1 cellular context compared by ENCODE assay signal in the genomic region with DNA sequence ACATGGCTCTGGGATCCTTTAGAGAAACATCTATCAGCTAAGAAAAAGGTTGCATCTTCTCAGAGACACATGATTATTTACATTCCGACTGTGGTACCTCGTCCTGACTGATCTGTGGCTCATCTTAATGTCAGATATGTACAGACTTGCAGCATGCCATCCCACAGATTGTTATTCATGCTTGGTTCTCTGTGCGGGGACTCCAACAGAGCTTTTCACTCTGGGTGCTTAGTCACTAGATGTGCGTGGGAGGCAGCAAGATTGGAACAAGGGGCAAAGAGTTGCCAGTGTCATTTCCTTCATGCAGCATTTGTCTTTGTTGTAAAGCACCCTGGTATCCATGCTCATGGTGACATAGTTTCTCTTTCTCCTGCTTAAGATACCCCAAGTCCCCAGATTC.
TF ChIP-seq lines count a peak whose summit lies in the region.

No MANE protein-coding gene starts in this region.

TF ChIP-seq in SK-N-SH treated with all-trans-retinoic acid at 6 μM for 48 hours, 23 proteins besides CTCF, POLR2A, EP300 and RAD21 (continued from another document):
- TF ChIP-seq, protein P1, sequence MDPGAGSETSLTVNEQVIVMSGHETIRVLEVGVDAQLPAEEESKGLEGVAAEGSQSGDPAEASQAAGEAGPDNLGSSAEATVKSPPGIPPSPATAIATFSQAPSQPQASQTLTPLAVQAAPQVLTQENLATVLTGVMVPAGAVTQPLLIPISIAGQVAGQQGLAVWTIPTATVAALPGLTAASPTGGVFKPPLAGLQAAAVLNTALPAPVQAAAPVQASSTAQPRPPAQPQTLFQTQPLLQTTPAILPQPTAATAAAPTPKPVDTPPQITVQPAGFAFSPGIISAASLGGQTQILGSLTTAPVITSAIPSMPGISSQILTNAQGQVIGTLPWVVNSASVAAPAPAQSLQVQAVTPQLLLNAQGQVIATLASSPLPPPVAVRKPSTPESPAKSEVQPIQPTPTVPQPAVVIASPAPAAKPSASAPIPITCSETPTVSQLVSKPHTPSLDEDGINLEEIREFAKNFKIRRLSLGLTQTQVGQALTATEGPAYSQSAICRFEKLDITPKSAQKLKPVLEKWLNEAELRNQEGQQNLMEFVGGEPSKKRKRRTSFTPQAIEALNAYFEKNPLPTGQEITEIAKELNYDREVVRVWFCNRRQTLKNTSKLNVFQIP (CRISPR knock-in tag; IDR thresholded peaks at IDR 0.05; ENCODE audit: borderline replicate concordance, low read depth), result no peak
- TF ChIP-seq TOX (CRISPR knock-in tag; IDR thresholded peaks at IDR 0.05; ENCODE audit: borderline replicate concordance) (no peak), ZC3H10 (CRISPR knock-in tag; IDR thresholded peaks at IDR 0.05) (no peak), TCF4 (CRISPR knock-in tag; IDR thresholded peaks at IDR 0.05; ENCODE audit: borderline replicate concordance) (no peak), OSR1 (CRISPR knock-in tag; IDR thresholded peaks at IDR 0.05) (no peak), CSDC2 (CRISPR knock-in tag; IDR thresholded peaks at IDR 0.05) (no peak), ZFP30 (CRISPR knock-in tag; IDR thresholded peaks at IDR 0.05) (no peak)
- TF ChIP-seq, protein P2, sequence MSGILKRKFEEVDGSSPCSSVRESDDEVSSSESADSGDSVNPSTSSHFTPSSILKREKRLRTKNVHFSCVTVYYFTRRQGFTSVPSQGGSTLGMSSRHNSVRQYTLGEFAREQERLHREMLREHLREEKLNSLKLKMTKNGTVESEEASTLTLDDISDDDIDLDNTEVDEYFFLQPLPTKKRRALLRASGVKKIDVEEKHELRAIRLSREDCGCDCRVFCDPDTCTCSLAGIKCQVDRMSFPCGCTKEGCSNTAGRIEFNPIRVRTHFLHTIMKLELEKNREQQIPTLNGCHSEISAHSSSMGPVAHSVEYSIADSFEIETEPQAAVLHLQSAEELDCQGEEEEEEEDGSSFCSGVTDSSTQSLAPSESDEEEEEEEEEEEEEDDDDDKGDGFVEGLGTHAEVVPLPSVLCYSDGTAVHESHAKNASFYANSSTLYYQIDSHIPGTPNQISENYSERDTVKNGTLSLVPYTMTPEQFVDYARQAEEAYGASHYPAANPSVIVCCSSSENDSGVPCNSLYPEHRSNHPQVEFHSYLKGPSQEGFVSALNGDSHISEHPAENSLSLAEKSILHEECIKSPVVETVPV (CRISPR knock-in tag; IDR thresholded peaks at IDR 0.05), result no peak
- TF ChIP-seq, protein P3, sequence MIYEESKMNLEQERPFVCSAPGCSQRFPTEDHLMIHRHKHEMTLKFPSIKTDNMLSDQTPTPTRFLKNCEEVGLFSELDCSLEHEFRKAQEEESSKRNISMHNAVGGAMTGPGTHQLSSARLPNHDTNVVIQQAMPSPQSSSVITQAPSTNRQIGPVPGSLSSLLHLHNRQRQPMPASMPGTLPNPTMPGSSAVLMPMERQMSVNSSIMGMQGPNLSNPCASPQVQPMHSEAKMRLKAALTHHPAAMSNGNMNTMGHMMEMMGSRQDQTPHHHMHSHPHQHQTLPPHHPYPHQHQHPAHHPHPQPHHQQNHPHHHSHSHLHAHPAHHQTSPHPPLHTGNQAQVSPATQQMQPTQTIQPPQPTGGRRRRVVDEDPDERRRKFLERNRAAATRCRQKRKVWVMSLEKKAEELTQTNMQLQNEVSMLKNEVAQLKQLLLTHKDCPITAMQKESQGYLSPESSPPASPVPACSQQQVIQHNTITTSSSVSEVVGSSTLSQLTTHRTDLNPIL (CRISPR knock-in tag; IDR thresholded peaks at IDR 0.05; ENCODE audit: low read depth), result no peak
